8 cellular contexts compared by ENCODE assay signal in the genomic region with DNA sequence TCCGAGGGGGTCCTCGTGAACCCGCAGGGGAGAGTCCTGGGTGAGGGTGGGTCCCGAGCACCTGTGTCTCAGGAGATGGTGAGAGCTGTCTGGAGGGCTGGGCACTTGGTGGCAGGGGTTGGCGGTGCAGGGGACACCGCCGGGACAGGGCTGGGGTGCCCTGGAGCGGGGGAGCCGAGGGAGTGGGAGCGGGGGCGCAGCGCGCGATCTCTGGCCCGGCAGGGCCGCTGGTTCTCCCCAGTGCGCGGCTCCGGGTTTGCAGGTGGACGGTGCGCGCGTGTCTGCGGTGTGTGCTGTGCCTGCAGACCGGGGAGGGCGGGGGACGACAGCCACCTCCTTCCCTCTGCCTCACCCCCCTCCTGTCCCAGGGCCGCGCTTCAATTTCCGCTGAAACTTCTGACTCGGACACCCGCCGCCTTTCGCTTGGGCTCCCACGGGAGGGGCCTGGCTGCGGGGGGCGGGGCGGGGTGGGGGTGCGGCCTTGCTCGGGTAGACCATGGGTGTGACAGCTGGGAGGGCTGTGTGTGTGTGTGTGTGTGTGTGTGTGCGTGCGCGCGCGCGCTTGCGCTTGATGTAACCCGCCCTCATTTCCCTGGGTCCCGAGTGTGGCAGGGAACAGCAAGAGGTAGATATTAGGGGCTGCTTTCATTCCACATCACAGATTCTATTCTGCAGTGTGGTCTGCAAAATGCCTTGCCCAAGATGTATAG. TPM values are rescaled to one million over a fixed set of nuclear protein-coding genes. Genes with fewer than 3 reads are reported as not detected.
A peak's percentile ranks its signal among the peaks of the same experiment; 100 is the strongest.
DNase-seq lines count a peak whose midpoint lies in the region; ATAC-seq and TF ChIP-seq lines count a peak whose summit lies in the region.

No MANE protein-coding gene starts in this region.

- H3K27ac ChIP-seq in right atrium auricular region (peak overlapping the region; percentile 30 to 47), sigmoid colon (peak overlapping the region in 3 of 4 donors; percentile 26 to 51 (median 37))

- peak; percentile 54 for ATAC-seq in GM21825 (IDR thresholded peaks at IDR 0.05; ENCODE audit: unreplicated experiment)

- WGBS in sigmoid colon, 2 donors, result 1% methylated on average over 49 of the region's 49 CpGs

- TF ChIP-seq CTCF in LNCaP clone FGC (IDR thresholded peaks at IDR 0.05; ENCODE audit: control insufficient read depth, extremely low read depth, insufficient read depth) (no peak), right atrium auricular region (IDR thresholded peaks at IDR 0.05) (no peak), sigmoid colon (IDR thresholded peaks at IDR 0.05) (no peak)

- DNase-seq in ELR (ENCODE audit: low read depth), result peak; percentile 77
- DNase-seq in LNCaP clone FGC (ENCODE audit: low read depth), result peak; percentile 23
- DNase-seq in SW480 (ENCODE audit: low spot score), result peak; percentile 96
- peak; percentile 89 for DNase-seq in adipocyte (ENCODE audit: low read depth)
- peak; percentile 69 for DNase-seq in right atrium auricular region (ENCODE audit: low spot score)
- DNase-seq in sigmoid colon, result peak; percentile 83
- DNase-seq in A172 (ENCODE audit: low spot score), result no peak

- intact Hi-C loops in sigmoid colon (cut with DNase I), result no loop called here

- H3K27me3 ChIP-seq in adipocyte (replicated peaks; ENCODE audit: control insufficient read depth, insufficient read depth, low read length) (no peaks in the 10 kb centered on the region), right atrium auricular region (no peaks in the 10 kb centered on the region), sigmoid colon (peaks cover 10 to 44% (median 36%) of the 10 kb centered on the region in 3 donors)

- TF ChIP-seq POLR2A in sigmoid colon (IDR thresholded peaks at IDR 0.05), result no peak

- no peaks in the 10 kb centered on the region for H3K4me1 ChIP-seq in adipocyte (ENCODE audit: control insufficient read depth, insufficient read depth, low read length)
- H3K4me1 ChIP-seq in right atrium auricular region, result peaks cover 0 to 18% of the 10 kb centered on the region in 2 donors
- H3K4me1 ChIP-seq in sigmoid colon, result peaks cover 0 to 18% (median 15%) of the 10 kb centered on the region in 4 donors

- H3K9me3 ChIP-seq in adipocyte (ENCODE audit: control insufficient read depth, low read length) (no peaks in the 10 kb centered on the region), right atrium auricular region (no peaks in the 10 kb centered on the region), sigmoid colon (no peaks in the 10 kb centered on the region)

- peak overlapping the region; percentile 86 for H3K9ac ChIP-seq in adipocyte (ENCODE audit: low read length)

- TF ChIP-seq EP300 in sigmoid colon (IDR thresholded peaks at IDR 0.05), result no peak

- H3K4me3 ChIP-seq in LNCaP clone FGC (ENCODE audit: low read depth, low read length), result peak overlapping the region; percentile 79
- H3K4me3 ChIP-seq in adipocyte (ENCODE audit: low read length), result peak overlapping the region; percentile 84
- H3K4me3 ChIP-seq in right atrium auricular region, result peak overlapping the region; percentile 54 to 64
- H3K4me3 ChIP-seq in sigmoid colon, result peak overlapping the region; percentile 29 to 65 (median 56)

- H3K36me3 ChIP-seq in adipocyte (ENCODE audit: control insufficient read depth, insufficient read depth, low read length, severe bottlenecking) (no peaks in the 10 kb centered on the region), right atrium auricular region (no peaks in the 10 kb centered on the region), sigmoid colon (no peaks in the 10 kb centered on the region)

RNA-seq across cellular contexts. Expression of a gene that starts 1.2 kb away (rescaled TPM):
- total RNA-seq in right atrium auricular region (1 to 10 TPM in 1 of 2 donors, under 1 TPM in 1; 0.33 to 4.2 TPM), sigmoid colon (1 to 10 TPM; 1.4 to 2.9 (median 1.6) TPM)
- 10 to 100 TPM in 2 of 3 donors, 1 to 10 TPM in 1; 9.6 to 29.2 (median 17.8) TPM for polyA plus RNA-seq in sigmoid colon
- total RNA-seq in A172 (2014; rRNA removed; shearing (Covaris generic)), result 23.2 and 25.6 TPM in 2 replicates

RNA-seq across cellular contexts. Expression of a gene that starts 26.4 kb away (rescaled TPM):
- total RNA-seq in right atrium auricular region (10 to 100 TPM; 43.6 to 48.8 TPM), sigmoid colon (10 to 100 TPM; 60.7 to 77.5 (median 65.1) TPM)
- 100 to 1,000 TPM in 1 of 3 donors, 10 to 100 TPM in 2; 87.7 to 197 (median 99.0) TPM for polyA plus RNA-seq in sigmoid colon
- 101 and 129 TPM in 2 replicates for total RNA-seq in A172 (2014; rRNA removed; shearing (Covaris generic))

RNA-seq across cellular contexts. Expression of a gene that starts 34.8 kb away (rescaled TPM):
- total RNA-seq in right atrium auricular region (10 to 100 TPM; 30.6 to 30.7 TPM), sigmoid colon (10 to 100 TPM; 23.2 to 34.3 (median 27.6) TPM)
- 10 to 100 TPM in 1 of 3 donors, 1 to 10 TPM in 2; 2.3 to 16.3 (median 7.8) TPM for polyA plus RNA-seq in sigmoid colon
- total RNA-seq in A172 (2014; rRNA removed; shearing (Covaris generic)), result 28.5 and 45.1 TPM in 2 replicates

RNA-seq across cellular contexts. Expression of a gene that starts 56.4 kb away (rescaled TPM):
- total RNA-seq in right atrium auricular region (1 to 10 TPM; 5.3 TPM), sigmoid colon (1 to 10 TPM; 3.6 to 9.7 (median 4.9) TPM)
- 1 to 10 TPM; 1.2 to 3.9 (median 1.2) TPM for polyA plus RNA-seq in sigmoid colon
- total RNA-seq in A172 (2014; rRNA removed; shearing (Covaris generic)), result 7.4 and 9.4 TPM in 2 replicates
